9 cellular contexts compared by ENCODE assay signal in the genomic region with DNA sequence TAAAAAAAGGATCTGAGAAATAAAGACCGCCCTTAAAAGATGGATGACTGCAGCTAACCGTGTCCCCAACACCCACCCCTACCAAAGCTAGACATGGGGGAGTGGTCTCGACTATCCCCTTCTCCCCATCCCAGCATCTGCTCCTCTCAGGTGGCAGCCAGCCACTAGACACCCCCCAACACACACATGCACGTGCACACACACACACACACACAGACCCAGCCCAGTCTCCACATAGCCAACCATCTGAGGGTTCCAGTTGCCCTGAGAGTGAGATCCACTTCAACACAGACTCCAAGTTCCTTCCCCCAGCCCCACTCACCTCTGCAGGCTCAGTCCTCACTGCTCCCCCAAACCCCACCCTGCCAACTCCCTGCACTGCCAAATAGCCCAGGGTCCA.
"Had no signal": no experiment of that assay in that cellular context is flagged by ENCODE, and none has a peak within 500 bp of the region (broad histone marks: within the 10 kb centered on the region; RNA-seq: fewer than 3 reads in every experiment).

No MANE protein-coding gene starts in this region.

- H3K27ac ChIP-seq: body of pancreas, uterus had no signal

- H3K4me3 ChIP-seq: adrenal gland, body of pancreas, mucosa of descending colon, uterus had no signal

- ATAC-seq: activated T-helper 17 cell treated with anti-CD3 and anti-CD28 coated beads, Interleukin-2, amount 50 U/mL, for 72 hours; naive thymus-derived CD8-positive, alpha-beta T cell; stimulated activated naive CD8-positive, alpha-beta T cell treated with anti-CD3 and anti-CD28 coated beads, Interleukin-15, amount 100 ng/mL, for 72 hours had no signal

- H3K36me3 ChIP-seq: adrenal gland, uterus had no signal

- H3K9me3 ChIP-seq: adrenal gland, body of pancreas, mucosa of descending colon, uterus had no signal

- DNase-seq: activated naive CD4-positive, alpha-beta T cell treated with anti-CD3 and anti-CD28 coated beads, Interleukin-2, amount 50 U/mL, for 16 hours; stimulated activated naive CD8-positive, alpha-beta T cell treated with anti-CD3 and anti-CD28 coated beads, Interleukin-15, amount 100 ng/mL, for 72 hours; T-helper 1 cell; uterus had no signal
